In the genomic region with DNA sequence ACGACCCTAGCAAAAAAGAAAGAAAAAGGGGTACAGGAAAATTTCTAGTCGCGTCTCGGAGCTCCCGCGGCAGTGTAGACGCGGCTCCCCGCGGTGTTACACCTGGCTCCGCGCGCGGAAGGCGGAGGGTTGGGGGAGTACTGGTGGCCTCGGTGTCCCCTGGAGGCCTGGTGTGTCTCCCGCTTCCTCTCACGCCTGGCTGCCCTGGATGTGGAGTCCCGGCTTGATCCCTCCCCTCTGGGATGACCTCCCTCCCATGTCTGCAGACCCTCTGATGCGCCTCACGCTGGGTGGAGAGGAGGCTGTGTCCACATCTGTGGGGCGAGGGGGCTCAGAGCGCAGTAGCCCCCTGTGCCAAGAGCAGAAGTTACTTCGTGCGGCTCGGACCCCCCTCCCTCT, we compare ENCODE assay signal across 8 cellular contexts. TPM values are rescaled to one million over a fixed set of nuclear protein-coding genes. Genes with fewer than 3 reads are reported as not detected.
DNase-seq lines count a peak whose midpoint lies in the region; ATAC-seq, FAIRE-seq and TF ChIP-seq lines count a peak whose summit lies in the region.

No MANE protein-coding gene starts in this region.

- no peak for TF ChIP-seq POLR2A in GM12878 (IDR thresholded peaks at IDR 0.05; ENCODE audit: low read depth, low read length)
- no peak for TF ChIP-seq POLR2A in GM12891 (IDR thresholded peaks at IDR 0.05; ENCODE audit: low read depth, low read length)

- peak overlapping the region; percentile 52 for H3K4me3 Mint-ChIP-seq in natural killer cell treated with Interleukin-12 subunit alpha and Interleukin-12 subunit beta and Interleukin-15 and Interleukin-18, amount 100 ng/mL, for 72 hours

- H4K20me1 ChIP-seq in GM12878 (ENCODE audit: control insufficient read depth, insufficient read depth): no peaks in the 10 kb centered on the region

- H3K9ac ChIP-seq in GM12878 (ENCODE audit: control insufficient read depth, insufficient read depth, low read length): no peak overlapping the region

- TF ChIP-seq EP300 in GM12878 (IDR thresholded peaks at IDR 0.05; ENCODE audit: borderline replicate concordance in 1 of 2, control insufficient read depth in 1 of 2, low read depth in 2 of 2, low read length in 2 of 2): no peak

- peaks cover 1% of the 10 kb centered on the region; the same call in 2 of the 3 replicates for H3K9me3 ChIP-seq in GM12878 (replicated peaks; ENCODE audit: control insufficient read depth, insufficient read depth, low read length)

- no peak overlapping the region for H2AFZ ChIP-seq in GM12878 (ENCODE audit: control insufficient read depth, low read depth, low read length)

- no peak for TF ChIP-seq RAD21 in GM12878 (IDR thresholded peaks at IDR 0.05; ENCODE audit: insufficient read depth, low read depth, low read length)

- RAD21 ChIA-PET in GM12878 (lab: Charles Lee; ENCODE audit: unreplicated experiment): no interaction called here

- in situ Hi-C loops in GM12878 (cut with MboI): no loop called here

- no TSS peak for BruUV-seq in GM12878 (replicated peaks; lab: Mats Ljungman, UMichigan)

- no peaks in the 10 kb centered on the region for H3K36me3 ChIP-seq in GM12878 (ENCODE audit: control insufficient read depth in 2 of 2, insufficient read depth in 2 of 2, low read length in 1 of 2)

- H3K79me2 ChIP-seq in GM12878 (ENCODE audit: control insufficient read depth, insufficient read depth, low read length): no peaks in the 10 kb centered on the region

- no peaks in the 10 kb centered on the region for H3K4me1 ChIP-seq in GM12878 (ENCODE audit: control insufficient read depth, insufficient read depth, low read length)

- H3K4me1 Mint-ChIP-seq in natural killer cell treated with Interleukin-12 subunit alpha and Interleukin-12 subunit beta and Interleukin-15 and Interleukin-18, amount 100 ng/mL, for 72 hours (ENCODE audit: low read depth in 2 of 2): peaks cover 0 to 4% of the 10 kb centered on the region in 2 donors

- H3K27ac Mint-ChIP-seq in natural killer cell treated with Interleukin-12 subunit alpha and Interleukin-12 subunit beta and Interleukin-15 and Interleukin-18, amount 100 ng/mL, for 72 hours: no peak overlapping the region

- WGBS in GM12878 (ENCODE audit: insufficient coverage, insufficient replicate concordance, low lambda C conversion rate, missing lambda C conversion rate): 3% methylated on average over 24 of the region's 26 CpGs

- peak overlapping the region; percentile 42; the same call in 1 of the 2 replicates for H3K4me2 ChIP-seq in GM12878 (ENCODE audit: control insufficient read depth, insufficient read depth)

- DNase-seq in COLO668 (lab: John Stamatoyannopoulos, UW; ENCODE audit: unreplicated experiment) (peak; percentile 71), NCI-H1105 treated with DMSO at 0.1 percent for 48 hours (lab: John Stamatoyannopoulos, UW) (peak; percentile 57), GM12878 (ENCODE audit: low read depth, low spot score) (no peak), GM12891 (ENCODE audit: insufficient read length, low spot score) (no peak), dedifferentiated amniotic fluid mesenchymal stem cell (ENCODE audit: extremely low spot score) (no peak), UCSD-AML1 (lab: John Stamatoyannopoulos, UW; ENCODE audit: unreplicated experiment) (no peak)
- DNase-seq in natural killer cell treated with Interleukin-12 subunit alpha and Interleukin-12 subunit beta and Interleukin-15 and Interleukin-18, amount 100 ng/mL, for 72 hours (ENCODE audit: low spot score): no peak

- H3K36me3 Mint-ChIP-seq in natural killer cell treated with Interleukin-12 subunit alpha and Interleukin-12 subunit beta and Interleukin-15 and Interleukin-18, amount 100 ng/mL, for 72 hours: peaks cover 7% of the 10 kb centered on the region

- ATAC-seq in GM12878 (no peak), GM18519 (IDR thresholded peaks at IDR 0.05; ENCODE audit: low FRiP score, unreplicated experiment) (no peak)
- ATAC-seq in natural killer cell treated with Interleukin-12 subunit alpha and Interleukin-12 subunit beta and Interleukin-15 and Interleukin-18, amount 100 ng/mL, for 72 hours: no peak

- no peak overlapping the region for H3K27ac ChIP-seq in GM12878 (ENCODE audit: control insufficient read depth, insufficient read depth)

- no peaks in the 10 kb centered on the region for H3K9me3 Mint-ChIP-seq in natural killer cell treated with Interleukin-12 subunit alpha and Interleukin-12 subunit beta and Interleukin-15 and Interleukin-18, amount 100 ng/mL, for 72 hours

- H3K27me3 ChIP-seq in GM12878 (replicated peaks in 1 of 2; ENCODE audit: control insufficient read depth in 2 of 2, insufficient read depth in 2 of 2, low read length in 1 of 2): peaks cover 6 to 10% of the 10 kb centered on the region in 2 experiments

- no peak for TF ChIP-seq CTCF in GM12878 (IDR thresholded peaks at IDR 0.05 in 2 of 3, conservative IDR thresholded peaks at IDR 0.05 in 1 of 3; ENCODE audit: control insufficient read depth in 2 of 3, extremely low read depth in 1 of 3, insufficient read depth in 1 of 3, low read depth in 3 of 3, low read length in 3 of 3)

- POLR2A ChIA-PET in GM12878 (lab: Charles Lee): no interaction called here

- SMC1A ChIA-PET in GM12878 (lab: Charles Lee; ENCODE audit: uncharacterized antibody, unreplicated experiment): no interaction called here

- CTCF ChIA-PET in GM12878 (lab: Yijun Ruan, JAX): no interaction called here

- H3K27me3 Mint-ChIP-seq in natural killer cell treated with Interleukin-12 subunit alpha and Interleukin-12 subunit beta and Interleukin-15 and Interleukin-18, amount 100 ng/mL, for 72 hours: peaks cover 44 to 52% of the 10 kb centered on the region in 2 donors

- FAIRE-seq in GM12878 (lab: Jason Lieb, UNC) (no peak), GM12891 (lab: Jason Lieb, UNC) (no peak)

- H3K4me3 ChIP-seq in GM12878: 0 out of 2 replicates have a peak overlapping the region, but pooled peaks have one; percentile 27

- intact Hi-C loops in GM12878 (cut with micrococcal nuclease; ENCODE audit: unreplicated experiment): no loop called here

TF ChIP-seq in GM12878, 131 proteins besides CTCF, POLR2A, EP300 and RAD21 (continues in another document):
- TF ChIP-seq ZSCAN29 (IDR thresholded peaks at IDR 0.05) (peak; percentile 70; the same call in 1 of the 2 replicates), SUZ12 (IDR thresholded peaks at IDR 0.05; ENCODE audit: unreplicated experiment) (peak; percentile 57)

TF ChIP-seq in GM12891, 5 proteins besides CTCF, POLR2A, EP300 and RAD21:
- TF ChIP-seq SPI1 (IDR thresholded peaks at IDR 0.05; ENCODE audit: low read depth, low read length) (no peak), TAF1 (IDR thresholded peaks at IDR 0.05; ENCODE audit: low read depth, low read length) (no peak), POLR2AphosphoS5 (IDR thresholded peaks at IDR 0.05; ENCODE audit: low read depth, low read length) (no peak), PAX5 (IDR thresholded peaks at IDR 0.05; ENCODE audit: insufficient read depth, low read length, severe bottlenecking) (no peak), POU2F2 (IDR thresholded peaks at IDR 0.05; ENCODE audit: low read depth, low read length) (no peak)
TF ChIP-seq in GM12891: peak in this region for 0.

RNA-seq across cellular contexts. Expression of gene KIF5C, which starts 1.2 kb away (rescaled TPM):
- total RNA-seq in GM12878 (2013; cell fraction: nucleolus; rRNA removed): 1.2 and 1.3 TPM in 2 replicates
- total RNA-seq in GM12878 (2014; rRNA removed): 0.16 and 0.23 TPM in 2 replicates
- 0.23 and 0.27 TPM in 2 replicates for total RNA-seq in GM12878 (2014; rRNA removed; fragmentation: Illumina TruSeq; extraction: Trizol)
- total RNA-seq in GM12878 (2021): 0.37 and 0.49 TPM in 2 replicates
- 0.13 TPM for polyA plus RNA-seq in GM12878 (2011; ENCODE audit: low read depth)
- 0.23 and 0.45 TPM in 2 replicates for polyA plus RNA-seq in GM12878 (2011; rRNA removed)
- 0.10 and 0.13 TPM in 2 replicates for polyA plus RNA-seq in GM12878 (2011; cell fraction: cytosol; rRNA removed)
- 0.19 and 0.33 TPM in 2 replicates for polyA plus RNA-seq in GM12878 (2011; cell fraction: nucleus; rRNA removed)
- polyA plus RNA-seq in GM12878 (2012): 0.28 and 0.30 TPM in 2 replicates
- polyA plus RNA-seq in GM12878 (2014; fragmentation: Illumina TruSeq; extraction: Trizol): 0.31 and 0.48 TPM in 2 replicates
- under 1 TPM; 0.08 to 0.15 TPM for polyA plus RNA-seq in GM12878 (2014; fragmentation: Nextera tagmentation; extraction: Ambion mirVana)
- 0.20 and 0.22 TPM in 2 replicates for polyA plus RNA-seq in GM12878 (2014; rRNA removed)
- under 1 TPM; 0.25 to 0.36 TPM for polyA plus RNA-seq in GM12878 (2016; fragmentation: Nextera tagmentation; extraction: Ambion mirVana)
- 0.15 TPM in 2 replicates for polyA minus RNA-seq in GM12878 (2011; rRNA and poly(A)+ RNA removed)
- not detected in 2 replicates for polyA minus RNA-seq in GM12878 (2011; cell fraction: cytosol; rRNA and poly(A)+ RNA removed)
- polyA minus RNA-seq in GM12878 (2011; cell fraction: nucleus; rRNA and poly(A)+ RNA removed): 0.10 and 0.12 TPM in 2 replicates
- 1 to 10 TPM; 2.6 to 8.6 TPM for total RNA-seq in natural killer cell treated with Interleukin-12 subunit alpha and Interleukin-12 subunit beta and Interleukin-15 and Interleukin-18, amount 100 ng/mL, for 72 hours
- polyA plus RNA-seq in GM12891 (2012; ENCODE audit: low read depth, missing spikeins): 0.17 TPM

Comparison
In these comparisons a context has a peak if more than half of its experiments do, and no peak if none do; other contexts are left out.
1. DNase-seq: peak in COLO668 (single experiment) and NCI-H1105 treated with DMSO at 0.1 percent for 48 hours (single experiment); none in GM12878 (single experiment), natural killer cell treated with Interleukin-12 subunit alpha and Interleukin-12 subunit beta and Interleukin-15 and Interleukin-18, amount 100 ng/mL, for 72 hours (single experiment), GM12891 (single experiment), dedifferentiated amniotic fluid mesenchymal stem cell (single experiment) and UCSD-AML1 (single experiment).